Comparison of ENCODE assay signal across 10 cellular contexts in genomic region chr12:120242971-120243699, GRCh38. TPM values are rescaled to one million over a fixed set of nuclear protein-coding genes. Genes with fewer than 3 reads are reported as not detected.
A peak's percentile ranks its signal among the peaks of the same experiment; 100 is the strongest.
DNase-seq lines count a peak whose midpoint lies in the region; ATAC-seq, FAIRE-seq and TF ChIP-seq lines count a peak whose summit lies in the region.
"Had no signal": no experiment of that assay in that cellular context is flagged by ENCODE, and none has a peak within 500 bp of the region (broad histone marks: within the 10 kb centered on the region; RNA-seq: fewer than 3 reads in every experiment).

No MANE protein-coding gene starts in this region.

- H3K27ac Mint-ChIP-seq in naive thymus-derived CD4-positive, alpha-beta T cell = peak overlapping the region in 7 of 9 donors; percentile 5 to 75 (median 47)

- H3K36me3 Mint-ChIP-seq in naive thymus-derived CD4-positive, alpha-beta T cell = peaks cover 0 to 18% (median 5%) of the 10 kb centered on the region in 5 donors

- CTCF ChIA-PET in K562 (lab: Yijun Ruan, JAX; ENCODE audit: low intra/inter-chr PET ratio) = no interaction called here
- CTCF ChIA-PET in naive thymus-derived CD4-positive, alpha-beta T cell (lab: Charles Lee) = interaction anchor here (0.6 to 1.6 kb wide), 6 partner anchors 12 to 79 kb away, joined by 3 to 7 read pairs (median 4); partner anchors contain the start of gene PXN

- H3K9me3 ChIP-seq in GM23248 (ENCODE audit: low read depth) (no peaks in the 10 kb centered on the region), K562 (replicated peaks; ENCODE audit: control insufficient read depth, insufficient read depth, low read depth, low read length) (no peaks in the 10 kb centered on the region)
- H3K9me3 ChIP-seq in naive thymus-derived CD4-positive, alpha-beta T cell (ENCODE audit: control insufficient read depth in 2 of 3, low read length in 3 of 3) = no peaks in the 10 kb centered on the region

- no peak for TF ChIP-seq RAD21 in K562 (CRISPR knock-in tag; conservative IDR thresholded peaks at IDR 0.05 in 1 of 2, IDR thresholded peaks at IDR 0.05 in 1 of 2)

- H3K4me3 ChIP-seq in GM23248 = no peak overlapping the region
- no peak overlapping the region for H3K4me3 ChIP-seq in K562
- no peak overlapping the region for H3K4me3 ChIP-seq in naive thymus-derived CD4-positive, alpha-beta T cell (ENCODE audit: low read length)

- no peaks in the 10 kb centered on the region for H3K36me3 ChIP-seq in GM23248 (ENCODE audit: low read depth)
- H3K36me3 ChIP-seq in K562 (ENCODE audit: control insufficient read depth, insufficient read depth, low read length) = peaks cover 5% of the 10 kb centered on the region; the same call in 1 of the 3 replicates
- peaks cover 0 to 11% (median 0%) of the 10 kb centered on the region in 3 experiments for H3K36me3 ChIP-seq in naive thymus-derived CD4-positive, alpha-beta T cell (ENCODE audit: control insufficient read depth in 2 of 3, insufficient read depth in 3 of 3, low read length in 3 of 3)

- TF ChIP-seq CTCF in K562 (IDR thresholded peaks at IDR 0.05 in 2 of 3, conservative IDR thresholded peaks at IDR 0.05 in 1 of 3; ENCODE audit: insufficient read depth in 2 of 3, low read depth in 1 of 3, low read length in 3 of 3) = no peak

- peaks cover 71% of the 10 kb centered on the region for H3K4me1 ChIP-seq in GM23248 (ENCODE audit: insufficient read depth)
- H3K4me1 ChIP-seq in K562 (replicated peaks in 1 of 2; ENCODE audit: control insufficient read depth in 2 of 2, insufficient read depth in 2 of 2, low read length in 2 of 2) = peaks cover 26 to 39% of the 10 kb centered on the region in 2 experiments
- H3K4me1 ChIP-seq in naive thymus-derived CD4-positive, alpha-beta T cell (ENCODE audit: control insufficient read depth in 2 of 2, insufficient read depth in 2 of 2, low read length in 2 of 2) = peaks cover 49 to 63% of the 10 kb centered on the region in 2 donors

- H3K9ac ChIP-seq in GM23248 (no peak overlapping the region), K562 (ENCODE audit: insufficient read depth in 1 of 2, low read depth in 2 of 2, low read length in 2 of 2) (no peak overlapping the region)

- intact Hi-C loops in K562 (cut with micrococcal nuclease) = loop anchor here (1.0 kb wide), 1 partner anchor 14 kb away; no protein-coding TSS in a partner anchor
- intact Hi-C loops in naive thymus-derived CD4-positive, alpha-beta T cell (cut with micrococcal nuclease) = no loop called here

- peak overlapping the region; percentile 19; the same call in 1 of the 2 replicates for H3K27ac ChIP-seq in GM23248
- H3K27ac ChIP-seq in K562 (ENCODE audit: extremely low read depth, low read depth, low read length) = no peak overlapping the region
- no peak overlapping the region for H3K27ac ChIP-seq in naive thymus-derived CD4-positive, alpha-beta T cell (ENCODE audit: low read depth, low read length)

- no peak for TF ChIP-seq EP300 in K562 (IDR thresholded peaks at IDR 0.05; ENCODE audit: low read length)

- H4K20me1 ChIP-seq in GM23248 (ENCODE audit: insufficient read depth) = no peaks in the 10 kb centered on the region
- H4K20me1 ChIP-seq in K562 (replicated peaks; ENCODE audit: control insufficient read depth, insufficient read depth, low read length) = peaks cover 40% of the 10 kb centered on the region

- H3K4me3 Mint-ChIP-seq in naive thymus-derived CD4-positive, alpha-beta T cell = peak overlapping the region in 4 of 10 donors; percentile 29 to 70 (median 52)

- BruUV-seq in K562 (replicated peaks; lab: Mats Ljungman, UMichigan) = no TSS peak

- peaks cover 0 to 2% (median 0%) of the 10 kb centered on the region in 11 donors for H3K9me3 Mint-ChIP-seq in naive thymus-derived CD4-positive, alpha-beta T cell

- no peak overlapping the region for H3K4me2 ChIP-seq in GM23248 (ENCODE audit: unreplicated experiment)
- H3K4me2 ChIP-seq in K562 (ENCODE audit: insufficient read depth, low read length) = no peak overlapping the region

- H2AFZ ChIP-seq in GM23248 (no peak overlapping the region), K562 (ENCODE audit: low read depth, low read length) (no peak overlapping the region)

- POLR2A ChIA-PET in K562 (lab: Yijun Ruan, JAX) = interaction anchor here (0.7 to 4.9 kb wide), 10 partner anchors 9 to 57 kb away, joined by 3 to 28 read pairs (median 5); partner anchors contain the start of genes PXN, RNU4-1, RNU4-2 and RPLP0
- POLR2A ChIA-PET in naive thymus-derived CD4-positive, alpha-beta T cell (lab: Charles Lee) = interaction anchor here (1.2 to 3.9 kb wide), 6 partner anchors 10 to 49 kb away, joined by 3 to 24 read pairs (median 4); partner anchors contain the start of genes RNU4-2 and RPLP0

- no peaks in the 10 kb centered on the region for H3K27me3 Mint-ChIP-seq in naive thymus-derived CD4-positive, alpha-beta T cell

- H3K79me2 ChIP-seq in GM23248 (ENCODE audit: insufficient read depth) (peaks cover 98% of the 10 kb centered on the region), K562 (ENCODE audit: control insufficient read depth, insufficient read depth, low read length) (peaks cover 31% of the 10 kb centered on the region)

- no peak for ATAC-seq in K562
- no peak for ATAC-seq in naive thymus-derived CD4-positive, alpha-beta T cell

- peaks cover 47 to 84% (median 74%) of the 10 kb centered on the region in 7 donors for H3K4me1 Mint-ChIP-seq in naive thymus-derived CD4-positive, alpha-beta T cell

- WGBS in GM23248 (ENCODE audit: low coverage in 1 of 2, low lambda C conversion rate in 2 of 2, missing lambda C conversion rate in 2 of 2), 2 experiments = 79 to 81% methylated on average over 8 of the region's 8 CpGs
- 64% methylated on average over 8 of the region's 8 CpGs for WGBS in K562 (ENCODE audit: insufficient coverage, low coverage, missing lambda C conversion rate)

- peaks cover 7% of the 10 kb centered on the region for H3K9me1 ChIP-seq in K562 (ENCODE audit: control insufficient read depth, insufficient read depth, low read length)

- DNase-seq in GM23248 = no peak
- DNase-seq in K562 (ENCODE audit: extremely low read depth in 1 of 4, low spot score in 3 of 4) = no peak
- DNase-seq in naive thymus-derived CD4-positive, alpha-beta T cell = no peak
- no peak for DNase-seq in superior temporal gyrus (ENCODE audit: extremely low spot score)
- no peak for DNase-seq in H54 (ENCODE audit: insufficient read length, low spot score)
- DNase-seq in NOMO-1 (lab: John Stamatoyannopoulos, UW; ENCODE audit: unreplicated experiment in 2 of 2) = no peak
- DNase-seq: activated T-cell treated with anti-CD3 and anti-CD28 coated beads, Interleukin-2, amount 50 U/mL, for 1 hour; C1 segment of cervical spinal cord; NCI-H345 had no signal

- peaks cover 52% of the 10 kb centered on the region for H3F3A ChIP-seq in GM23248 (ENCODE audit: insufficient read depth)

- TF ChIP-seq POLR2A in K562 (conservative IDR thresholded peaks at IDR 0.05) = no peak
- no peak for TF ChIP-seq POLR2A in H54 (IDR thresholded peaks at IDR 0.05; ENCODE audit: low read depth, low read length)

- FAIRE-seq in K562 (lab: Jason Lieb, UNC) = no peak
- FAIRE-seq in H54 (lab: Jason Lieb, UNC) = no peak
- FAIRE-seq: astrocyte had no signal

- no peaks in the 10 kb centered on the region for H3K27me3 ChIP-seq in GM23248 (replicated peaks; ENCODE audit: insufficient read depth)
- H3K27me3 ChIP-seq in K562 (ENCODE audit: control insufficient read depth in 2 of 2, insufficient read depth in 2 of 2, low read length in 2 of 2) = no peaks in the 10 kb centered on the region
- no peaks in the 10 kb centered on the region for H3K27me3 ChIP-seq in naive thymus-derived CD4-positive, alpha-beta T cell (ENCODE audit: control insufficient read depth in 2 of 2, insufficient read depth in 2 of 2, low read length in 2 of 2)

- H3K9me2 ChIP-seq in GM23248 (ENCODE audit: insufficient read depth) = no peaks in the 10 kb centered on the region

- in situ Hi-C loops in GM23248 (cut with MboI) (no loop called here), K562 (cut with MboI) (no loop called here)

RNA-seq across cellular contexts. Expression of gene PXN, which starts 22.4 kb away (rescaled TPM):
- 63.7 and 87.2 TPM in 2 replicates for total RNA-seq in GM23248 (2014; rRNA removed; shearing (Covaris generic))
- polyA plus RNA-seq in GM23248 (2016; fragmentation: Nextera tagmentation; extraction: Ambion mirVana) = 134 and 135 TPM in 2 replicates
- total RNA-seq in K562 (2011; cell fraction: chromatin; rRNA removed; ENCODE audit: low replicate concordance) = 70.6 and 142 TPM in 2 replicates
- total RNA-seq in K562 (2011; cell fraction: nucleolus; rRNA removed) = 45.5 and 48.2 TPM in 2 replicates
- total RNA-seq in K562 (2011; cell fraction: nucleoplasm; rRNA removed) = 51.8 and 52.7 TPM in 2 replicates
- 18.6 and 22.7 TPM in 2 replicates for total RNA-seq in K562 (2014; rRNA removed)
- 13.1 and 16.4 TPM in 2 replicates for total RNA-seq in K562 (2014; rRNA removed; fragmentation: Illumina TruSeq; extraction: Trizol)
- total RNA-seq in K562 (2015; rRNA removed; fragmentation: Illumina TruSeq; extraction: Trizol) = 13.5 and 14.2 TPM in 2 replicates
- total RNA-seq in K562 (2021) = 66.6 and 74.1 TPM in 2 replicates
- 28.6 and 44.1 TPM in 2 replicates for polyA plus RNA-seq in K562 (2011; rRNA removed)
- 31.5 and 36.7 TPM in 2 replicates for polyA plus RNA-seq in K562 (2011; cell fraction: cytosol; rRNA removed)
- polyA plus RNA-seq in K562 (2011; cell fraction: nucleus; rRNA removed) = 43.4 and 76.1 TPM in 2 replicates
- 59.0 and 70.2 TPM in 2 replicates for polyA plus RNA-seq in K562 (2012)
- 64.7 and 71.8 TPM in 2 replicates for polyA plus RNA-seq in K562 (2014; fragmentation: Illumina TruSeq; extraction: Trizol)
- 1 to 10 TPM; 4.0 to 4.8 TPM for polyA plus RNA-seq in K562 (2014; fragmentation: Nextera tagmentation; extraction: Ambion mirVana)
- polyA plus RNA-seq in K562 (2014; rRNA removed) = 40.7 and 42.2 TPM in 2 replicates
- 19.9 and 22.3 TPM in 2 replicates for polyA minus RNA-seq in K562 (2011; rRNA and poly(A)+ RNA removed)
- 16.7 and 38.8 TPM in 2 replicates for polyA minus RNA-seq in K562 (2011; cell fraction: cytosol; rRNA and poly(A)+ RNA removed)
- 12.4 and 19.8 TPM in 2 replicates for polyA minus RNA-seq in K562 (2011; cell fraction: nucleus; rRNA and poly(A)+ RNA removed)
- 100 to 1,000 TPM; 103 to 202 (median 158) TPM for total RNA-seq in naive thymus-derived CD4-positive, alpha-beta T cell
- 100 to 1,000 TPM in 1 of 2 donors, 10 to 100 TPM in 1; 84.3 to 114 TPM for polyA plus RNA-seq in naive thymus-derived CD4-positive, alpha-beta T cell

RNA-seq across cellular contexts. Expression of gene RPLP0, which starts 42.2 kb away (rescaled TPM):
- total RNA-seq in GM23248 (2014; rRNA removed; shearing (Covaris generic)) = 4,120 and 4,786 TPM in 2 replicates
- 1,272 and 1,276 TPM in 2 replicates for polyA plus RNA-seq in GM23248 (2016; fragmentation: Nextera tagmentation; extraction: Ambion mirVana)
- total RNA-seq in K562 (2011; cell fraction: chromatin; rRNA removed; ENCODE audit: low replicate concordance) = 1,112 and 2,318 TPM in 2 replicates
- 2,659 and 3,037 TPM in 2 replicates for total RNA-seq in K562 (2011; cell fraction: nucleolus; rRNA removed)
- 2,953 and 5,147 TPM in 2 replicates for total RNA-seq in K562 (2011; cell fraction: nucleoplasm; rRNA removed)
- 4,900 and 6,436 TPM in 2 replicates for total RNA-seq in K562 (2014; rRNA removed)
- total RNA-seq in K562 (2014; rRNA removed; fragmentation: Illumina TruSeq; extraction: Trizol) = 3,191 and 3,833 TPM in 2 replicates
- 3,802 and 3,820 TPM in 2 replicates for total RNA-seq in K562 (2015; rRNA removed; fragmentation: Illumina TruSeq; extraction: Trizol)
- total RNA-seq in K562 (2021) = 3,845 and 4,075 TPM in 2 replicates
- 7,931 and 10,886 TPM in 2 replicates for polyA plus RNA-seq in K562 (2011; rRNA removed)
- polyA plus RNA-seq in K562 (2011; cell fraction: cytosol; rRNA removed) = 11,423 and 15,718 TPM in 2 replicates
- 3,653 and 4,979 TPM in 2 replicates for polyA plus RNA-seq in K562 (2011; cell fraction: nucleus; rRNA removed)
- polyA plus RNA-seq in K562 (2012) = 4,990 and 8,357 TPM in 2 replicates
- polyA plus RNA-seq in K562 (2014; fragmentation: Illumina TruSeq; extraction: Trizol) = 5,372 and 5,510 TPM in 2 replicates
- 1,000 to 10,000 TPM; 6,875 to 7,674 TPM for polyA plus RNA-seq in K562 (2014; fragmentation: Nextera tagmentation; extraction: Ambion mirVana)
- polyA plus RNA-seq in K562 (2014; rRNA removed) = 6,483 and 6,682 TPM in 2 replicates
- 5,001 and 5,431 TPM in 2 replicates for polyA minus RNA-seq in K562 (2011; rRNA and poly(A)+ RNA removed)
- 2,569 and 3,110 TPM in 2 replicates for polyA minus RNA-seq in K562 (2011; cell fraction: cytosol; rRNA and poly(A)+ RNA removed)
- 738 and 1,257 TPM in 2 replicates for polyA minus RNA-seq in K562 (2011; cell fraction: nucleus; rRNA and poly(A)+ RNA removed)
- 1,000 to 10,000 TPM; 1,375 to 2,107 (median 1,573) TPM for total RNA-seq in naive thymus-derived CD4-positive, alpha-beta T cell
- 1,000 to 10,000 TPM; 1,871 to 2,384 TPM for polyA plus RNA-seq in naive thymus-derived CD4-positive, alpha-beta T cell

RNA-seq across cellular contexts. Expression of gene RNU4-2, which starts 48.6 kb away (rescaled TPM):
- under 0.01 TPM in 1 of 2 replicates, not detected in the other for total RNA-seq in GM23248 (2014; rRNA removed; shearing (Covaris generic))
- polyA plus RNA-seq in GM23248 (2016; fragmentation: Nextera tagmentation; extraction: Ambion mirVana) (4.0 and 6.9 TPM in 2 replicates), K562 (2011; rRNA removed) (under 0.01 TPM in 1 of 2 replicates, not detected in the other), K562 (2014; fragmentation: Illumina TruSeq; extraction: Trizol) (not detected in 2 replicates), K562 (2014; fragmentation: Nextera tagmentation; extraction: Ambion mirVana) (not detected), K562 (2014; rRNA removed) (not detected in 2 replicates)
- total RNA-seq in K562 (2011; cell fraction: chromatin; rRNA removed; ENCODE audit: low replicate concordance) = under 0.01 TPM in 2 replicates
- total RNA-seq in K562 (2011; cell fraction: nucleolus; rRNA removed) = under 0.01 TPM in 2 replicates
- under 0.01 TPM in 2 replicates for total RNA-seq in K562 (2011; cell fraction: nucleoplasm; rRNA removed)
- total RNA-seq in K562 (2014; rRNA removed) (under 0.01 TPM in 2 replicates), K562 (2014; rRNA removed; fragmentation: Illumina TruSeq; extraction: Trizol) (25,223 and 25,496 TPM in 2 replicates), K562 (2015; rRNA removed; fragmentation: Illumina TruSeq; extraction: Trizol) (12,048 and 12,298 TPM in 2 replicates), K562 (2021) (3,537 and 4,682 TPM in 2 replicates)
- under 0.01 TPM in 2 replicates for polyA plus RNA-seq in K562 (2011; cell fraction: cytosol; rRNA removed)
- polyA plus RNA-seq in K562 (2011; cell fraction: nucleus; rRNA removed) = under 0.01 TPM in 2 replicates
- polyA plus RNA-seq in K562 (2012) = 413 TPM in 1 of 2 replicates, not detected in the other
- 22,641 and 27,760 TPM in 2 replicates for polyA minus RNA-seq in K562 (2011; rRNA and poly(A)+ RNA removed)
- polyA minus RNA-seq in K562 (2011; cell fraction: cytosol; rRNA and poly(A)+ RNA removed) = 52,716 and 68,347 TPM in 2 replicates
- under 0.01 TPM in 2 replicates for polyA minus RNA-seq in K562 (2011; cell fraction: nucleus; rRNA and poly(A)+ RNA removed)
- total RNA-seq in naive thymus-derived CD4-positive, alpha-beta T cell = over 10,000 TPM in 2 of 5 experiments, 1,000 to 10,000 TPM in 3; 3,296 to 19,276 (median 7,985) TPM
- polyA plus RNA-seq in naive thymus-derived CD4-positive, alpha-beta T cell = not detected

RNA-seq across cellular contexts. Expression of gene GCN1, which starts 48.6 kb away (rescaled TPM):
- 74.8 and 79.7 TPM in 2 replicates for total RNA-seq in GM23248 (2014; rRNA removed; shearing (Covaris generic))
- 24.2 and 24.5 TPM in 2 replicates for polyA plus RNA-seq in GM23248 (2016; fragmentation: Nextera tagmentation; extraction: Ambion mirVana)
- total RNA-seq in K562 (2011; cell fraction: chromatin; rRNA removed; ENCODE audit: low replicate concordance) = 689 and 1,391 TPM in 2 replicates
- 533 and 578 TPM in 2 replicates for total RNA-seq in K562 (2011; cell fraction: nucleolus; rRNA removed)
- total RNA-seq in K562 (2011; cell fraction: nucleoplasm; rRNA removed) = 336 and 477 TPM in 2 replicates
- total RNA-seq in K562 (2014; rRNA removed) = 96.4 and 124 TPM in 2 replicates
- total RNA-seq in K562 (2014; rRNA removed; fragmentation: Illumina TruSeq; extraction: Trizol) = 48.2 and 49.7 TPM in 2 replicates
- total RNA-seq in K562 (2015; rRNA removed; fragmentation: Illumina TruSeq; extraction: Trizol) = 51.5 and 54.4 TPM in 2 replicates
- 172 and 190 TPM in 2 replicates for total RNA-seq in K562 (2021)
- 51.7 and 78.4 TPM in 2 replicates for polyA plus RNA-seq in K562 (2011; rRNA removed)
- 52.9 and 58.6 TPM in 2 replicates for polyA plus RNA-seq in K562 (2011; cell fraction: cytosol; rRNA removed)
- polyA plus RNA-seq in K562 (2011; cell fraction: nucleus; rRNA removed) = 319 and 415 TPM in 2 replicates
- 82.4 and 85.4 TPM in 2 replicates for polyA plus RNA-seq in K562 (2012)
- polyA plus RNA-seq in K562 (2014; fragmentation: Illumina TruSeq; extraction: Trizol) = 81.4 and 108 TPM in 2 replicates
- polyA plus RNA-seq in K562 (2014; fragmentation: Nextera tagmentation; extraction: Ambion mirVana) = 10 to 100 TPM; 11.9 to 18.2 TPM
- 78.4 and 94.0 TPM in 2 replicates for polyA plus RNA-seq in K562 (2014; rRNA removed)
- polyA minus RNA-seq in K562 (2011; rRNA and poly(A)+ RNA removed) = 168 and 179 TPM in 2 replicates
- 131 and 132 TPM in 2 replicates for polyA minus RNA-seq in K562 (2011; cell fraction: cytosol; rRNA and poly(A)+ RNA removed)
- polyA minus RNA-seq in K562 (2011; cell fraction: nucleus; rRNA and poly(A)+ RNA removed) = 176 and 241 TPM in 2 replicates
- total RNA-seq in naive thymus-derived CD4-positive, alpha-beta T cell = 100 to 1,000 TPM in 4 of 5 experiments, 10 to 100 TPM in 1; 90.6 to 142 (median 132) TPM
- polyA plus RNA-seq in naive thymus-derived CD4-positive, alpha-beta T cell = 10 to 100 TPM; 20.3 to 36.4 TPM

RNA-seq across cellular contexts. Expression of gene RNU4-1, which starts 49.9 kb away (rescaled TPM):
- total RNA-seq in GM23248 (2014; rRNA removed; shearing (Covaris generic)) = not detected in 2 replicates
- polyA plus RNA-seq in GM23248 (2016; fragmentation: Nextera tagmentation; extraction: Ambion mirVana) = 4.1 TPM in 1 of 2 replicates, not detected in the other
- total RNA-seq in K562 (2011; cell fraction: chromatin; rRNA removed; ENCODE audit: low replicate concordance) = under 0.01 TPM in 2 replicates
- total RNA-seq in K562 (2011; cell fraction: nucleolus; rRNA removed) = under 0.01 TPM in 2 replicates
- under 0.01 TPM in 2 replicates for total RNA-seq in K562 (2011; cell fraction: nucleoplasm; rRNA removed)
- total RNA-seq in K562 (2014; rRNA removed) = under 0.01 TPM in 2 replicates
- total RNA-seq in K562 (2014; rRNA removed; fragmentation: Illumina TruSeq; extraction: Trizol) = 19,719 and 20,874 TPM in 2 replicates
- total RNA-seq in K562 (2015; rRNA removed; fragmentation: Illumina TruSeq; extraction: Trizol) = 10,612 and 10,827 TPM in 2 replicates
- total RNA-seq in K562 (2021) = 3,001 and 3,563 TPM in 2 replicates
- polyA plus RNA-seq in K562 (2011; rRNA removed) = under 0.01 TPM in 2 replicates
- polyA plus RNA-seq in K562 (2011; cell fraction: cytosol; rRNA removed) = under 0.01 TPM in 1 of 2 replicates, not detected in the other
- under 0.01 TPM in 2 replicates for polyA plus RNA-seq in K562 (2011; cell fraction: nucleus; rRNA removed)
- polyA plus RNA-seq in K562 (2012) = 195 TPM in 1 of 2 replicates, not detected in the other
- polyA plus RNA-seq in K562 (2014; fragmentation: Illumina TruSeq; extraction: Trizol) = not detected in 2 replicates
- not detected for polyA plus RNA-seq in K562 (2014; fragmentation: Nextera tagmentation; extraction: Ambion mirVana)
- not detected in 2 replicates for polyA plus RNA-seq in K562 (2014; rRNA removed)
- polyA minus RNA-seq in K562 (2011; rRNA and poly(A)+ RNA removed) = 15,789 and 16,657 TPM in 2 replicates
- 57,407 and 78,930 TPM in 2 replicates for polyA minus RNA-seq in K562 (2011; cell fraction: cytosol; rRNA and poly(A)+ RNA removed)
- under 0.01 TPM in 2 replicates for polyA minus RNA-seq in K562 (2011; cell fraction: nucleus; rRNA and poly(A)+ RNA removed)
- 1,000 to 10,000 TPM in 3 of 5 experiments, 100 to 1,000 TPM in 2; 319 to 3,107 (median 1,510) TPM for total RNA-seq in naive thymus-derived CD4-positive, alpha-beta T cell
- polyA plus RNA-seq in naive thymus-derived CD4-positive, alpha-beta T cell = not detected
